30 cellular contexts compared by ENCODE assay signal in the genomic region with DNA sequence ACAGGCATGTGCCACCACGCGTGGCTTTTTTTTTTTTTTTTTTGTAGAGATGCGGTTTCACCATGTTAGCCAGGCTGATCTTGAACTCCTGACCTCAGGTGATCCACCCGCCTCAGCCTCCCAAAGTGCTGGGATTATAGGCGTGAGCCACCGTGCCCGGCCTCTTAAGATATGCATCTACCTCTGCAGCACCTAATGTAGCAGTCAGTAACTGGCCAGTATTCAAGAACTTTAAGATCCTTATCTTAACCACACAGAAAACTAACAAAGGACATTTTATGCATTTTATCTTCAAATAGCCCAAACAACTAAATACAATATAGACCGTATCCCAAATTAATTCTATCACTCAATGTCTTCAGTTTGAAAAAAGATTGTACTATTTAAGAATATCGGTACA.
"Had no signal": no experiment of that assay in that cellular context is flagged by ENCODE, and none has a peak within 500 bp of the region (broad histone marks: within the 10 kb centered on the region; RNA-seq: fewer than 3 reads in every experiment).

No MANE protein-coding gene starts in this region.

- DNase-seq: activated CD4-positive, alpha-beta memory T cell treated with anti-CD3 and anti-CD28 coated beads, Interleukin-2, amount 10 ng/mL, durations not matched to agents 7 days and 5 days; activated CD4-positive, alpha-beta T cell treated with anti-CD3 and anti-CD28 coated beads for 1 hour; activated CD4-positive, alpha-beta T cell treated with anti-CD3 and anti-CD28 coated beads for 4 hours; activated CD4-positive, alpha-beta T cell treated with anti-CD3 and anti-CD28 coated beads, Interleukin-2, amount 10 ng/mL, durations not matched to agents 7 days and 5 days; activated CD4-positive, alpha-beta T cell treated with anti-CD3 and anti-CD28 coated beads, Interleukin-2, amount 50 U/mL, for 4 hours; activated CD8-positive, alpha-beta memory T cell treated with anti-CD3 and anti-CD28 coated beads, Interleukin-2, amount 50 U/mL, for 48 hours; activated gamma-delta T cell treated with Interleukin-2 at 50 U/mL for 16 hours; activated naive CD4-positive, alpha-beta T cell treated with anti-CD3 and anti-CD28 coated beads, Interleukin-2, amount 50 U/mL, for 16 hours; activated naive CD4-positive, alpha-beta T cell treated with Interleukin-2 at 50 U/mL for 16 hours; activated T-cell treated with anti-CD3 and anti-CD28 coated beads for 4 hours; activated T-cell treated with anti-CD3 and anti-CD28 coated beads, Interleukin-2, amount 50 U/mL, for 24 hours; activated T-cell treated with anti-CD3 and anti-CD28 coated beads, Interleukin-2, amount 50 U/mL, for 72 hours; amniotic stem cell; anterior cingulate cortex; body of pancreas; caudate nucleus; cortex of kidney; dermis blood vessel endothelial cell; effector CD4-positive, alpha-beta T cell; effector memory CD8-positive, alpha-beta T cell; esophagus squamous epithelium; head of caudate nucleus; T-helper 2 cell had no signal

- H3K4me3 Mint-ChIP-seq: activated CD4-positive, alpha-beta memory T cell treated with anti-CD3 and anti-CD28 coated beads, Interleukin-2, amount 10 ng/mL, durations not matched to agents 7 days and 5 days; activated CD4-positive, alpha-beta T cell treated with anti-CD3 and anti-CD28 coated beads, Interleukin-2, amount 10 ng/mL, durations not matched to agents 7 days and 5 days; activated naive CD8-positive, alpha-beta T cell; activated T-cell treated with anti-CD3 and anti-CD28 coated beads, Interleukin-2, amount 50 U/mL, for 24 hours; activated T-cell treated with anti-CD3 and anti-CD28 coated beads, Interleukin-2, amount 50 U/mL, for 72 hours; effector memory CD8-positive, alpha-beta T cell; WTC11 had no signal

- H3K36me3 Mint-ChIP-seq: activated naive CD8-positive, alpha-beta T cell; WTC11 had no signal

- H3K36me3 ChIP-seq: esophagus squamous epithelium had no signal

- H3K27me3 ChIP-seq: body of pancreas, esophagus squamous epithelium had no signal

- H3K27ac ChIP-seq: body of pancreas, epithelial cell of prostate, esophagus squamous epithelium had no signal

- H3K4me1 Mint-ChIP-seq: activated CD4-positive, alpha-beta memory T cell treated with anti-CD3 and anti-CD28 coated beads, Interleukin-2, amount 10 ng/mL, durations not matched to agents 7 days and 5 days; activated CD4-positive, alpha-beta T cell treated with anti-CD3 and anti-CD28 coated beads, Interleukin-2, amount 10 ng/mL, durations not matched to agents 7 days and 5 days; WTC11 had no signal

- H3K27ac Mint-ChIP-seq: activated CD4-positive, alpha-beta memory T cell treated with anti-CD3 and anti-CD28 coated beads, Interleukin-2, amount 10 ng/mL, durations not matched to agents 7 days and 5 days; activated CD4-positive, alpha-beta T cell treated with anti-CD3 and anti-CD28 coated beads, Interleukin-2, amount 10 ng/mL, durations not matched to agents 7 days and 5 days; activated naive CD8-positive, alpha-beta T cell; activated T-cell treated with anti-CD3 and anti-CD28 coated beads, Interleukin-2, amount 50 U/mL, for 24 hours; activated T-cell treated with anti-CD3 and anti-CD28 coated beads, Interleukin-2, amount 50 U/mL, for 72 hours; effector memory CD8-positive, alpha-beta T cell; WTC11 had no signal

- H3K27me3 Mint-ChIP-seq: activated CD4-positive, alpha-beta memory T cell treated with anti-CD3 and anti-CD28 coated beads, Interleukin-2, amount 10 ng/mL, durations not matched to agents 7 days and 5 days; activated CD4-positive, alpha-beta T cell treated with anti-CD3 and anti-CD28 coated beads, Interleukin-2, amount 10 ng/mL, durations not matched to agents 7 days and 5 days; activated naive CD8-positive, alpha-beta T cell; activated T-cell treated with anti-CD3 and anti-CD28 coated beads, Interleukin-2, amount 50 U/mL, for 24 hours; effector memory CD8-positive, alpha-beta T cell had no signal

- H3K4me3 ChIP-seq: body of pancreas, esophagus squamous epithelium had no signal

- H3K4me1 ChIP-seq: body of pancreas, esophagus squamous epithelium had no signal

- H3K9me3 Mint-ChIP-seq: activated CD4-positive, alpha-beta T cell treated with anti-CD3 and anti-CD28 coated beads, Interleukin-2, amount 10 ng/mL, durations not matched to agents 7 days and 5 days had no signal

- FAIRE-seq: astrocyte, colon, endothelial cell of umbilical vein, frontal cortex had no signal

- H3K9me3 ChIP-seq: body of pancreas, esophagus squamous epithelium had no signal

- ATAC-seq: activated T-cell treated with anti-CD3 and anti-CD28 coated beads, Interleukin-2, amount 50 U/mL, for 72 hours; body of pancreas; effector memory CD8-positive, alpha-beta T cell; WTC11 had no signal
